Comparison of ENCODE assay signal across 8 cellular contexts in genomic region chr19:12838182-12838890, GRCh38. TPM values are rescaled to one million over a fixed set of nuclear protein-coding genes. Genes with fewer than 3 reads are reported as not detected.
DNase-seq lines count a peak whose midpoint lies in the region; ATAC-seq, FAIRE-seq and TF ChIP-seq lines count a peak whose summit lies in the region.

Gene MAST1 (plus strand): TSS chr19:12838515. CDS start chr19:12838573, 58 bp downstream.

- peaks cover 19% of the 10 kb centered on the region for H3K4me1 ChIP-seq in A673 (ENCODE audit: insufficient read depth, low read length, poor library complexity, severe bottlenecking)
- peaks cover 15 to 60% (median 19%) of the 10 kb centered on the region in 3 donors for H3K4me1 ChIP-seq in esophagus squamous epithelium
- H3K4me1 ChIP-seq in neuronal stem cell (ENCODE audit: control insufficient read depth in 2 of 2, insufficient read depth in 1 of 2, low read depth in 1 of 2, low read length in 2 of 2) = peaks cover 10 to 22% of the 10 kb centered on the region in 2 donors

- no peak; the same call in none of the 2 replicates for TF ChIP-seq CTCF in A673 (conservative IDR thresholded peaks at IDR 0.05; ENCODE audit: low read depth, low read length)
- TF ChIP-seq CTCF in esophagus squamous epithelium (IDR thresholded peaks at IDR 0.05) = peak in 4 of 6 experiments; percentile 41 to 66 (median 58)

- DNase-seq in A673 (ENCODE audit: low spot score) (peak; percentile 78), GM12891 (ENCODE audit: insufficient read length, low spot score) (peak; percentile 89), NCI-H69 (lab: John Stamatoyannopoulos, UW) (peak; percentile 90), activated T-cell treated with anti-CD3 and anti-CD28 coated beads for 48 hours (ENCODE audit: low read depth) (peak; percentile 62), esophagus squamous epithelium (lab: John Stamatoyannopoulos, UW) (no peak), neuronal stem cell (ENCODE audit: low spot score) (no peak), dedifferentiated amniotic fluid mesenchymal stem cell (ENCODE audit: extremely low spot score) (no peak)

- H3K36me3 ChIP-seq in A673 (ENCODE audit: insufficient read depth, low read length, poor library complexity, severe bottlenecking) (no peaks in the 10 kb centered on the region), esophagus squamous epithelium (no peaks in the 10 kb centered on the region), neuronal stem cell (replicated peaks in 1 of 2; ENCODE audit: control insufficient read depth in 2 of 2, insufficient read depth in 2 of 2, low read length in 2 of 2) (peaks cover 0 to 3% of the 10 kb centered on the region in 2 donors)

- H4K8ac ChIP-seq in neuronal stem cell (ENCODE audit: low read depth, low read length) = no peak within 1 kb of the TSS

- FAIRE-seq in GM12891 (lab: Jason Lieb, UNC) = peak; percentile 60

- CTCF ChIA-PET in A673 (lab: Charles Lee) = interaction anchor here (0.6 kb wide), 1 partner anchor 52 kb away, joined by 6 read pairs; no protein-coding TSS in a partner anchor

- H3K14ac ChIP-seq in neuronal stem cell (ENCODE audit: low read length) = no peak within 1 kb of the TSS

- no peak within 1 kb of the TSS for H4K91ac ChIP-seq in neuronal stem cell (ENCODE audit: low read depth, low read length, poor library complexity)

- H2AK5ac ChIP-seq in neuronal stem cell (ENCODE audit: low read depth, low read length) = no peak within 1 kb of the TSS

- H3K79me1 ChIP-seq in neuronal stem cell (ENCODE audit: low read depth, low read length) = no peaks in the 10 kb centered on the region

- H3K27ac ChIP-seq in A673 (ENCODE audit: low read depth, low read length, poor library complexity, severe bottlenecking) (peak within 1 kb of the TSS; percentile 63), esophagus squamous epithelium (no peak within 1 kb of the TSS), neuronal stem cell (replicated peaks; ENCODE audit: low read length) (no peak within 1 kb of the TSS)

- POLR2A ChIA-PET in A673 (lab: Charles Lee; ENCODE audit: low non-redundant PET) = no interaction called here

- H3K27me3 ChIP-seq in A673 (replicated peaks; ENCODE audit: insufficient read depth, low read depth, low read length, poor library complexity) (no peaks in the 10 kb centered on the region), esophagus squamous epithelium (peaks cover 18 to 100% (median 37%) of the 10 kb centered on the region in 4 donors), neuronal stem cell (ENCODE audit: control insufficient read depth in 3 of 3, insufficient read depth in 3 of 3, low read depth in 1 of 3, low read length in 3 of 3) (peaks cover 12 to 31% (median 30%) of the 10 kb centered on the region in 3 experiments)

- no CpG with 5 or more reads among the region's 69 CpGs for WGBS in esophagus squamous epithelium, 2 donors
- no CpG with 5 or more reads among the region's 69 CpGs for WGBS in neuronal stem cell (ENCODE audit: extremely low coverage in 2 of 2, insufficient read length in 2 of 2, insufficient replicate concordance in 1 of 2), 2 donors

- peak within 1 kb of the TSS; percentile 98 for H2AFZ ChIP-seq in neuronal stem cell (ENCODE audit: low read length)

- H3K4me3 ChIP-seq in A673 (ENCODE audit: low read depth, low read length, poor library complexity, severe bottlenecking) (peak within 1 kb of the TSS; percentile 84), esophagus squamous epithelium (peak within 1 kb of the TSS; percentile 17 to 60 (median 32)), neuronal stem cell (ENCODE audit: low read length in 2 of 2) (peak within 1 kb of the TSS; percentile 68 to 86)

- H3K23ac ChIP-seq in neuronal stem cell (ENCODE audit: low read depth, low read length, poor library complexity) = peak within 1 kb of the TSS; percentile 32

- H3K18ac ChIP-seq in neuronal stem cell (ENCODE audit: low read length) = peak within 1 kb of the TSS; percentile 85

- intact Hi-C loops in A673 (cut with micrococcal nuclease; ENCODE audit: unreplicated experiment) = no loop called here
- intact Hi-C loops in esophagus squamous epithelium (cut with DNase I) = no loop called here

- no peak within 1 kb of the TSS for H2BK120ac ChIP-seq in neuronal stem cell (ENCODE audit: low read depth, low read length)

- no peak for ATAC-seq in GM21515 (IDR thresholded peaks at IDR 0.05; ENCODE audit: unreplicated experiment)

- no TSS peak for BruUV-seq in A673 (replicated peaks; lab: Mats Ljungman, UMichigan)

- peak within 1 kb of the TSS; percentile 88 for H3K4me2 ChIP-seq in neuronal stem cell (ENCODE audit: insufficient read depth, low read length, poor library complexity, severe bottlenecking)

- H2BK12ac ChIP-seq in neuronal stem cell (ENCODE audit: low read length) = no peak within 1 kb of the TSS

- no peak within 1 kb of the TSS for H3K4ac ChIP-seq in neuronal stem cell (ENCODE audit: low read length)

- no peak within 1 kb of the TSS for H2BK5ac ChIP-seq in neuronal stem cell (ENCODE audit: low read length)

- peak within 1 kb of the TSS; percentile 62 for H2BK15ac ChIP-seq in neuronal stem cell (ENCODE audit: low read length)

- H3K9ac ChIP-seq in neuronal stem cell (ENCODE audit: low read depth, low read length, poor library complexity) = peak within 1 kb of the TSS; percentile 78

- no peak for TF ChIP-seq POLR2A in GM12891 (IDR thresholded peaks at IDR 0.05; ENCODE audit: low read depth, low read length)
- TF ChIP-seq POLR2A in esophagus squamous epithelium (IDR thresholded peaks at IDR 0.05) = no peak

- H3K9me3 ChIP-seq in A673 (ENCODE audit: low read depth, low read length, poor library complexity, severe bottlenecking) (no peaks in the 10 kb centered on the region), esophagus squamous epithelium (no peaks in the 10 kb centered on the region), neuronal stem cell (replicated peaks in 1 of 2; ENCODE audit: control insufficient read depth in 2 of 2, insufficient read depth in 1 of 2, low read depth in 1 of 2, low read length in 2 of 2) (no peaks in the 10 kb centered on the region)

TF ChIP-seq in GM12891, 5 proteins besides CTCF, POLR2A, EP300 and RAD21:
- no peak for TF ChIP-seq PAX5 (IDR thresholded peaks at IDR 0.05; ENCODE audit: insufficient read depth, low read length, severe bottlenecking)
- no peak for TF ChIP-seq POU2F2 (IDR thresholded peaks at IDR 0.05; ENCODE audit: low read depth, low read length)
- no peak for TF ChIP-seq SPI1 (IDR thresholded peaks at IDR 0.05; ENCODE audit: low read depth, low read length)
- no peak for TF ChIP-seq POLR2AphosphoS5 (IDR thresholded peaks at IDR 0.05; ENCODE audit: low read depth, low read length)
- TF ChIP-seq TAF1 (IDR thresholded peaks at IDR 0.05; ENCODE audit: low read depth, low read length) = no peak

RNA-seq across cellular contexts. Expression of gene MAST1, which starts in this region (rescaled TPM):
- total RNA-seq in A673 (2021) = 22.2 and 26.7 TPM in 2 replicates
- polyA plus RNA-seq in GM12891 (2012; ENCODE audit: low read depth, missing spikeins) = 0.82 TPM
- total RNA-seq in esophagus squamous epithelium = under 1 TPM in 1 of 4 donors, not detected in 3; 0.42 TPM
- polyA plus RNA-seq in neuronal stem cell (2013, experiment 1 of 2) = 11.7 TPM
- 10.6 TPM for polyA plus RNA-seq in neuronal stem cell (2013, experiment 2 of 2)

Comparison
In these comparisons a context has a peak if more than half of its experiments do, and no peak if none do; other contexts are left out.
1. RNA of gene MAST1 (total RNA-seq): 22.2 to 26.7 TPM in A673; 0.42 TPM in esophagus squamous epithelium; every median in the first group is over 10 times any median in the second.
2. DNase-seq: peak in A673 (single experiment), GM12891 (single experiment), NCI-H69 (single experiment) and activated T-cell treated with anti-CD3 and anti-CD28 coated beads for 48 hours (single experiment); none in esophagus squamous epithelium (single experiment), neuronal stem cell (single experiment) and dedifferentiated amniotic fluid mesenchymal stem cell (single experiment).
3. H3K4me3 ChIP-seq: peak in every context shown above with its lines; median percentile 84 in A673; 77 in neuronal stem cell; 32 in esophagus squamous epithelium.